ENCODE assay signal across 8 cellular contexts in the genomic region with DNA sequence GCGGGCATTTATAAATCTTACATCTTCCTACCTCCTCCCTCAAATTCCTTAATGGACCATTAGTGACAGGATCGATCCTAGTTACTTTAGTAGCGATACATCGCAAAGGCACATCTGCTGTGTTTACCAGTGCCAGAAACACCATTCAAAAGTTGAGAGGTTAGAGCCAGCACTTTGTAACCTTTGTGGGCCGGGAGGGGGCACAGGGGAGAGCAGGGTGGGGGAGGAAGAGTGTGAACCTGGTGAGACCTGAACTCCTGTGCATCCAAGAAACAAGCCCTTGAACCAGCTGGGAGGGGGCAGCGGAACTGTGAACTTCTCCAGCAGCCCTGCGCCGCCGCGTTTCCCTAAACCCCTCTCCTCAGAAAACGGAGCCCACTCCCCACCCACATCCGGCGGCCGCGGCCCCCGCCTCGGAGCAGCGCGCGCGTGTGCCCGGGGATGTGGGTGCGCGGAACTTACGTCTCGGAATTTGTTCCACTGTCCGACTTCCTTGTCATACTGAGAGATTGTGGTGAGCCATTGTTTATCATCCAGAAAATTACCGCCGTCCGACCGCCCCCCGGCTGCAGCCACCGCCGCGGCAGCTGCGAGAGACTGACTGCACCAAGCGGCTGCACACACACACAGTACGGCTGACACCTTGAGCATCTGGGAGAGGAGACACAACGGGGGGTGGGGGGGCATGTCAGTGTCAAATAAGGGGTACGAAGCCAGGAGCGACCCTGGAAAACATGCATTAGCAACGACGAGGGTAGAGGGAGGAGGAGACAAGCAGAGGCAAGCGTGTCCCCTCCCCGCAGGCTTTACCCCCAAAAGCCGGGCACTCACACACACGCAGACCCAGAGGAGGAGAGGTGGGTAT. TPM values are rescaled to one million over a fixed set of nuclear protein-coding genes. Genes with fewer than 3 reads are reported as not detected.
DNase-seq lines count a peak whose midpoint lies in the region; ATAC-seq, FAIRE-seq and TF ChIP-seq lines count a peak whose summit lies in the region.

No MANE protein-coding gene starts in this region.

- H3K9me3 ChIP-seq in H1 (ENCODE audit: insufficient read depth in 2 of 2, low read depth in 1 of 2, low read length in 1 of 2) (no peaks in the 10 kb centered on the region), muscle layer of colon (ENCODE audit: low read length) (no peaks in the 10 kb centered on the region)

- no peak overlapping the region for H4K5ac ChIP-seq in H1 (ENCODE audit: insufficient read length, low read depth, low read length)

- no peak for TF ChIP-seq POLR2A in H1 (IDR thresholded peaks at IDR 0.05; ENCODE audit: control extremely low read depth in 1 of 2, low read depth in 2 of 2, low read length in 2 of 2)

- H3K4me2 ChIP-seq in H1 (ENCODE audit: insufficient read depth in 1 of 2, low read depth in 2 of 2, low read length in 2 of 2) = peak overlapping the region; percentile 86 to 98

- H3K27ac ChIP-seq in H1 (ENCODE audit: low read depth, low read length) = no peak overlapping the region
- H3K27ac ChIP-seq in muscle layer of colon (ENCODE audit: low read depth, low read length) = no peak overlapping the region

- no peak overlapping the region for H4K8ac ChIP-seq in H1 (ENCODE audit: extremely low read depth, insufficient read depth, low read length)

- CTCF ChIA-PET in H1 (lab: Charles Lee; ENCODE audit: partially characterized antibody) = interaction anchor here (0.6 to 1.5 kb wide), 3 partner anchors 13 to 57 kb away, joined by 3 to 6 read pairs (median 3); no protein-coding TSS in a partner anchor

- no peak for TF ChIP-seq CTCF in AG09309 (IDR thresholded peaks at IDR 0.05; ENCODE audit: control insufficient read depth, insufficient read depth, low read depth, low read length, missing control alignments)
- no peak for TF ChIP-seq CTCF in H1 (IDR thresholded peaks at IDR 0.05; ENCODE audit: control extremely low read depth in 1 of 3, insufficient read depth in 1 of 3, low read depth in 1 of 3, low read length in 3 of 3)

- no peak overlapping the region for H2BK20ac ChIP-seq in H1 (ENCODE audit: low read length)

- peak overlapping the region in 1 of 4 experiments; percentile 43; a peak in 1 of 7 replicates for H3K9ac ChIP-seq in H1 (replicated peaks in 1 of 4; ENCODE audit: extremely low read depth in 1 of 4, low read depth in 3 of 4, low read length in 3 of 4)
- H3K9ac ChIP-seq in muscle layer of colon (ENCODE audit: low read length) = no peak overlapping the region

- H2AFZ ChIP-seq in H1 (ENCODE audit: low read length) = peak overlapping the region; percentile 88

- WGBS in H1 (ENCODE audit: extremely low coverage in 1 of 2, insufficient coverage in 1 of 2, insufficient read length in 1 of 2, insufficient replicate concordance in 2 of 2, low coverage in 1 of 2, low lambda C conversion rate in 2 of 2, missing lambda C conversion rate in 1 of 2), 2 experiments = 2% methylated on average over 37 of the region's 47 CpGs; no CpG with 5 or more reads in 1 of the 2 experiments

- no peaks in the 10 kb centered on the region; a peak in 1 of 7 replicates for H3K4me1 ChIP-seq in H1 (replicated peaks in 1 of 4; ENCODE audit: control insufficient read depth in 3 of 4, insufficient read depth in 4 of 4, low read length in 3 of 4)
- H3K4me1 ChIP-seq in muscle layer of colon (ENCODE audit: insufficient read depth, low read length) = peaks cover 5% of the 10 kb centered on the region

- H2AK5ac ChIP-seq in H1 (ENCODE audit: low read depth, low read length) = no peak overlapping the region

- TF ChIP-seq RAD21 in H1 (IDR thresholded peaks at IDR 0.05 in 1 of 2, conservative IDR thresholded peaks at IDR 0.05 in 1 of 2; ENCODE audit: low read depth in 2 of 2, low read length in 2 of 2) = no peak

- H2BK12ac ChIP-seq in H1 (ENCODE audit: low read depth, low read length) = no peak overlapping the region

- POLR2A ChIA-PET in H1 (lab: Charles Lee; ENCODE audit: partially characterized antibody) = no interaction called here

- H3K18ac ChIP-seq in H1 (ENCODE audit: extremely low read depth, low read length) = peak overlapping the region; percentile 38; the same call in 1 of the 2 replicates

- ATAC-seq in GM19395 (IDR thresholded peaks at IDR 0.05; ENCODE audit: unreplicated experiment) = peak; percentile 66

- H3K27me3 ChIP-seq in H1 (replicated peaks in 1 of 4; ENCODE audit: control insufficient read depth in 3 of 4, extremely low read depth in 1 of 4, insufficient read depth in 3 of 4, low read length in 3 of 4) (peaks cover 1 to 25% (median 17%) of the 10 kb centered on the region in 4 experiments), muscle layer of colon (ENCODE audit: control insufficient read depth in 1 of 2, insufficient read depth in 2 of 2, low read length in 2 of 2) (peaks cover 11 to 16% of the 10 kb centered on the region in 2 donors)

- H3K4ac ChIP-seq in H1 (replicated peaks; ENCODE audit: insufficient read length, low read depth, low read length) = no peak overlapping the region

- H3K23ac ChIP-seq in H1 (ENCODE audit: insufficient read length) = no peak overlapping the region

- peaks cover 18% of the 10 kb centered on the region for H3K23me2 ChIP-seq in H1 (ENCODE audit: low read depth, low read length)

- no peak for TF ChIP-seq EP300 in H1 (IDR thresholded peaks at IDR 0.05; ENCODE audit: borderline replicate concordance in 1 of 2, low read depth in 2 of 2, low read length in 2 of 2)

- H3K56ac ChIP-seq in H1 (replicated peaks; ENCODE audit: insufficient read length, low read depth, low read length) = no peak overlapping the region

- H4K20me1 ChIP-seq in H1 (replicated peaks in 1 of 2; ENCODE audit: control insufficient read depth in 1 of 2, insufficient read depth in 2 of 2, low read length in 2 of 2) = no peaks in the 10 kb centered on the region

- H3K79me1 ChIP-seq in H1 (ENCODE audit: low read depth, low read length) = no peaks in the 10 kb centered on the region

- no peak overlapping the region for H3K14ac ChIP-seq in H1 (ENCODE audit: insufficient read length)

- no peak overlapping the region for H2BK15ac ChIP-seq in H1 (ENCODE audit: low read length)

- FAIRE-seq in H1 (lab: Jason Lieb, UNC) = no peak

- H3K79me2 ChIP-seq in H1 (ENCODE audit: control insufficient read depth in 1 of 2, insufficient read depth in 2 of 2, low read length in 2 of 2) = no peaks in the 10 kb centered on the region

- peak overlapping the region; percentile 32 for H3K4me3 ChIP-seq in AG09309 (ENCODE audit: control insufficient read depth, low read depth, low read length)
- H3K4me3 ChIP-seq in H1 (ENCODE audit: extremely low read depth in 1 of 4, insufficient read depth in 2 of 4, low read depth in 3 of 4, low read length in 4 of 4) = peak overlapping the region; percentile 61 to 84 (median 70)
- H3K4me3 ChIP-seq in muscle layer of colon (ENCODE audit: low read depth in 1 of 2, low read length in 2 of 2) = peak overlapping the region; percentile 49 to 53

- H2BK120ac ChIP-seq in H1 (replicated peaks; ENCODE audit: low read depth, low read length) = no peak overlapping the region

- no peak for DNase-seq in AG09309 (ENCODE audit: low read depth)
- peak; percentile 7 for DNase-seq in NCI-H2227 treated with DMSO at 0.1 percent for 48 hours (lab: John Stamatoyannopoulos, UW)
- peak in 1 of 2 experiments; percentile 72 for DNase-seq in H1 (ENCODE audit: low read depth in 1 of 2, low spot score in 2 of 2)
- DNase-seq in RKO (ENCODE audit: low spot score) = no peak
- no peak for DNase-seq in stimulated activated CD4-positive, alpha-beta T cell treated with anti-CD3 and anti-CD28 coated beads, Interleukin-1b, Interleukin-23, amount 100 ng/mL, for 48 hours
- no peak for DNase-seq in stimulated activated CD4-positive, alpha-beta T cell treated with anti-CD3 and anti-CD28 coated beads, Interleukin-4, amount 100 ng/mL, for 1 hour

- no peak overlapping the region for H2BK5ac ChIP-seq in H1 (ENCODE audit: low read depth, low read length)

- H3K36me3 ChIP-seq in H1 (ENCODE audit: control insufficient read depth in 2 of 4, insufficient read depth in 4 of 4, low read length in 3 of 4) (no peaks in the 10 kb centered on the region), muscle layer of colon (ENCODE audit: insufficient read depth, low read length) (no peaks in the 10 kb centered on the region)

- no peak overlapping the region for H4K91ac ChIP-seq in H1 (replicated peaks; ENCODE audit: insufficient read length, low read length)

TF ChIP-seq in H1, 55 proteins besides CTCF, POLR2A, EP300 and RAD21:
- TF ChIP-seq PHF8 (conservative IDR thresholded peaks at IDR 0.05; ENCODE audit: low read depth, low read length) (0 out of 2 replicates have a peak, but pooled peaks have one; percentile 21), EZH2 (IDR thresholded peaks at IDR 0.05; ENCODE audit: low read depth, low read length, severe bottlenecking) (peak; percentile 65), GTF2F1 (IDR thresholded peaks at IDR 0.05; ENCODE audit: borderline replicate concordance, low read depth, low read length) (no peak), RNF2 (IDR thresholded peaks at IDR 0.05; ENCODE audit: borderline replicate concordance, low read depth, low read length, missing control alignments, poor library complexity, severe bottlenecking) (peak; percentile 14)

RNA-seq across cellular contexts. Expression of a gene that starts 0.5 kb away (rescaled TPM):
- total RNA-seq in H1 (2021; fragmentation: NEBNext Ultra II Directional; extraction: Animal tissue kit (Norgen Biotek cat#: 25700)) = 0.44 and 0.60 TPM in 2 replicates
- polyA plus RNA-seq in H1 (2011; rRNA removed) = 0.08 and 0.14 TPM in 2 replicates
- 0.34 TPM for polyA plus RNA-seq in H1 (2011; cell fraction: cytosol; rRNA removed)
- 0.34 TPM for polyA plus RNA-seq in H1 (2011; cell fraction: nucleus; rRNA removed)
- 0.23 to 1.0 TPM (median 0.43 TPM) in 4 replicates for polyA plus RNA-seq in H1 (2012, experiment 1 of 2)
- polyA plus RNA-seq in H1 (2012, experiment 2 of 2) = not detected
- 0.57 TPM for polyA plus RNA-seq in H1 (2013, experiment 1 of 2)
- polyA plus RNA-seq in H1 (2013, experiment 2 of 2) = 0.77 TPM
- polyA minus RNA-seq in H1 (2011; rRNA and poly(A)+ RNA removed) = 0.76 and 1.5 TPM in 2 replicates
- polyA minus RNA-seq in H1 (2011; cell fraction: cytosol; rRNA and poly(A)+ RNA removed) = not detected
- polyA minus RNA-seq in H1 (2011; cell fraction: nucleus; rRNA and poly(A)+ RNA removed) = 1.7 TPM
